Comparison of ENCODE assay signal across 34 cellular contexts in the genomic region with DNA sequence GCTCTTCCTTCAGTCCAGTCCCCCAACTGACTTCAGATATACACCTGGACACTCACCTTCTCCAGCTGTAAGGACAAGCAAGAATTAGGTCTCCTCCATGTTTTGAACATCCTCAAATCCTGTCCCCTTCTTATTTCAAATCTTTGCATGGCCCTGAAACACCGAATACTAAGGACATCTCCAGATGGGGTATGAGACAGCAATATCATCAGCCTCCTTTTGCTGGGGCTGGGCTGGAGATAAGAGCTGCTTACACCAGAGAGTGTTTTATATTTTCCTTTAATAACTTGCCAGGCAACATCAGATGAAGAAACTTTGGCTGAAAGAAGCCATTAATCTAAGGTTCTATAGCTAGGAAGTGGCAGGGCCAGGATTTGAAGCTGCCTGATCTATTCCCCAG.
"Had no signal": no experiment of that assay in that cellular context is flagged by ENCODE, and none has a peak within 500 bp of the region (broad histone marks: within the 10 kb centered on the region; RNA-seq: fewer than 3 reads in every experiment).

No MANE protein-coding gene starts in this region.

- ATAC-seq: activated T-cell treated with anti-CD3 and anti-CD28 coated beads, Interleukin-2, amount 50 U/mL, for 72 hours; effector memory CD8-positive, alpha-beta T cell; gastroesophageal sphincter; heart right ventricle; T-helper 17 cell; WTC11 had no signal

- H3K4me3 Mint-ChIP-seq: activated CD4-positive, alpha-beta memory T cell treated with anti-CD3 and anti-CD28 coated beads, Interleukin-2, amount 10 ng/mL, durations not matched to agents 7 days and 5 days; activated CD4-positive, alpha-beta T cell treated with anti-CD3 and anti-CD28 coated beads, Interleukin-2, amount 10 ng/mL, durations not matched to agents 7 days and 5 days; activated naive CD8-positive, alpha-beta T cell; activated T-cell treated with anti-CD3 and anti-CD28 coated beads, Interleukin-2, amount 50 U/mL, for 24 hours; activated T-cell treated with anti-CD3 and anti-CD28 coated beads, Interleukin-2, amount 50 U/mL, for 72 hours; brain; effector memory CD8-positive, alpha-beta T cell; T-helper 17 cell; T-helper 2 cell treated with Interferon-gamma antibody and Interleukin-4, amounts not matched to agents 5 μg/mL and 100 μg/mL, for 36 hours; WTC11 had no signal

- H3K4me1 Mint-ChIP-seq: activated CD4-positive, alpha-beta memory T cell treated with anti-CD3 and anti-CD28 coated beads, Interleukin-2, amount 10 ng/mL, durations not matched to agents 7 days and 5 days; activated CD4-positive, alpha-beta T cell treated with anti-CD3 and anti-CD28 coated beads, Interleukin-2, amount 10 ng/mL, durations not matched to agents 7 days and 5 days; brain; T-helper 17 cell had no signal

- H3K36me3 ChIP-seq: breast epithelium, cardiac muscle cell, esophagus squamous epithelium, gastroesophageal sphincter, heart right ventricle had no signal

- H3K4me3 ChIP-seq: breast epithelium, cardiac muscle cell, esophagus squamous epithelium, gastroesophageal sphincter, heart right ventricle had no signal

- H3K27me3 ChIP-seq: breast epithelium, cardiac muscle cell, esophagus squamous epithelium, gastroesophageal sphincter, heart right ventricle had no signal

- H3K27ac ChIP-seq: breast epithelium, cardiac muscle cell, esophagus squamous epithelium, gastroesophageal sphincter, heart right ventricle, VCaP had no signal

- H3K27ac Mint-ChIP-seq: activated CD4-positive, alpha-beta memory T cell treated with anti-CD3 and anti-CD28 coated beads, Interleukin-2, amount 10 ng/mL, durations not matched to agents 7 days and 5 days; activated CD4-positive, alpha-beta T cell treated with anti-CD3 and anti-CD28 coated beads, Interleukin-2, amount 10 ng/mL, durations not matched to agents 7 days and 5 days; activated naive CD8-positive, alpha-beta T cell; activated T-cell treated with anti-CD3 and anti-CD28 coated beads, Interleukin-2, amount 50 U/mL, for 24 hours; activated T-cell treated with anti-CD3 and anti-CD28 coated beads, Interleukin-2, amount 50 U/mL, for 72 hours; brain; effector memory CD8-positive, alpha-beta T cell; T-helper 17 cell; T-helper 2 cell treated with Interferon-gamma antibody and Interleukin-4, amounts not matched to agents 5 μg/mL and 100 μg/mL, for 36 hours; WTC11 had no signal

- DNase-seq: activated CD4-positive, alpha-beta memory T cell treated with anti-CD3 and anti-CD28 coated beads, Interleukin-2, amount 10 ng/mL, durations not matched to agents 7 days and 5 days; activated CD4-positive, alpha-beta T cell treated with anti-CD3 and anti-CD28 coated beads for 1 hour; activated CD4-positive, alpha-beta T cell treated with anti-CD3 and anti-CD28 coated beads for 4 hours; activated CD4-positive, alpha-beta T cell treated with anti-CD3 and anti-CD28 coated beads, Interleukin-2, amount 10 ng/mL, durations not matched to agents 7 days and 5 days; activated CD4-positive, alpha-beta T cell treated with anti-CD3 and anti-CD28 coated beads, Interleukin-2, amount 50 U/mL, for 4 hours; activated CD8-positive, alpha-beta memory T cell treated with anti-CD3 and anti-CD28 coated beads, Interleukin-2, amount 50 U/mL, for 48 hours; activated effector memory CD4-positive, alpha-beta T cell treated with Interleukin-2 at 50 U/mL for 16 hours; activated gamma-delta T cell treated with Interleukin-2 at 50 U/mL for 16 hours; activated naive CD4-positive, alpha-beta T cell treated with anti-CD3 and anti-CD28 coated beads, Interleukin-2, amount 50 U/mL, for 16 hours; activated naive CD4-positive, alpha-beta T cell treated with Interleukin-2 at 50 U/mL for 16 hours; activated T-cell treated with anti-CD3 and anti-CD28 coated beads for 4 hours; activated T-cell treated with anti-CD3 and anti-CD28 coated beads, Interleukin-2, amount 50 U/mL, for 24 hours; activated T-cell treated with anti-CD3 and anti-CD28 coated beads, Interleukin-2, amount 50 U/mL, for 72 hours; amniotic stem cell; anterior cingulate cortex; central memory CD4-positive, alpha-beta T cell; cortex of kidney; dermis blood vessel endothelial cell; effector CD4-positive, alpha-beta T cell; effector memory CD8-positive, alpha-beta T cell; esophagus squamous epithelium; foreskin melanocyte; heart right ventricle; T-helper 1 cell; T-helper 17 cell; T1000 had no signal

- H3K27me3 Mint-ChIP-seq: activated naive CD8-positive, alpha-beta T cell; activated T-cell treated with anti-CD3 and anti-CD28 coated beads, Interleukin-2, amount 50 U/mL, for 24 hours; T-helper 17 cell had no signal

- H3K4me1 ChIP-seq: breast epithelium, esophagus squamous epithelium, gastroesophageal sphincter had no signal
